Comparison of ENCODE assay signal across 1 cellular context in genomic region chrX:154378059-154378798, GRCh38.
TF ChIP-seq lines count a peak whose summit lies in the region.

No MANE protein-coding gene starts in this region.

TF ChIP-seq in K562, 482 proteins besides CTCF, POLR2A, EP300 and RAD21 (continues in another document):
- TF ChIP-seq TAF1 (IDR thresholded peaks at IDR 0.05; ENCODE audit: control insufficient read depth, extremely low read depth, insufficient read depth, low read length, severe bottlenecking) (peak; percentile 32), PTRF (tag; IDR thresholded peaks at IDR 0.05) (no peak), ZNF146 (CRISPR knock-in tag; IDR thresholded peaks at IDR 0.05; ENCODE audit: unreplicated experiment) (peak; percentile 8), RNF2 (IDR thresholded peaks at IDR 0.05) (peak; percentile 62; the same call in 1 of the 2 replicates), FIP1L1 (IDR thresholded peaks at IDR 0.05; ENCODE audit: low read depth, low read length, poor library complexity, severe bottlenecking) (peak; percentile 12), HOXB6 (CRISPR knock-in tag; IDR thresholded peaks at IDR 0.05; ENCODE audit: borderline replicate concordance) (no peak), MECOM (CRISPR knock-in tag; IDR thresholded peaks at IDR 0.05) (no peak), ATF7 (IDR thresholded peaks at IDR 0.05) (no peak), KDM5B (IDR thresholded peaks at IDR 0.05; ENCODE audit: insufficient replicate concordance, low read depth, low read length) (peak; percentile 54), CCNT2 (IDR thresholded peaks at IDR 0.05; ENCODE audit: borderline replicate concordance, extremely low read depth, insufficient read length, low read depth, low read length) (peak; percentile 85), TCFL5 (CRISPR knock-in tag; conservative IDR thresholded peaks at IDR 0.05) (no peak), CTBP1 (IDR thresholded peaks at IDR 0.05; ENCODE audit: borderline replicate concordance) (peak; percentile 56), CXXC5 (CRISPR knock-in tag; IDR thresholded peaks at IDR 0.05) (peak; percentile 73), NFIC (IDR thresholded peaks at IDR 0.05) (peak; percentile 47), JUND (IDR thresholded peaks at IDR 0.05; ENCODE audit: borderline replicate concordance, low read depth, low read length) (0 out of 2 replicates have a peak, but pooled peaks have one; percentile 6), JUND (tag; IDR thresholded peaks at IDR 0.05; ENCODE audit: borderline replicate concordance, low read depth, low read length) (no peak), RB1 (IDR thresholded peaks at IDR 0.05; ENCODE audit: low read depth) (peak; percentile 54), L3MBTL2 (IDR thresholded peaks at IDR 0.05) (peak; percentile 92), POLR2B (IDR thresholded peaks at IDR 0.05; ENCODE audit: low read depth, partially characterized antibody) (peak; percentile 49), ERF (CRISPR knock-in tag; IDR thresholded peaks at IDR 0.05) (0 out of 2 replicates have a peak, but pooled peaks have one; percentile 33), CHCHD3 (CRISPR knock-in tag; IDR thresholded peaks at IDR 0.05) (no peak), ZNF175 (CRISPR knock-in tag; IDR thresholded peaks at IDR 0.05; ENCODE audit: low read depth) (no peak), CHD1 (IDR thresholded peaks at IDR 0.05; ENCODE audit: low read length) (peak; percentile 43), PRDM10 (IDR thresholded peaks at IDR 0.05; ENCODE audit: partially characterized antibody) (no peak), KAT7 (CRISPR knock-in tag; IDR thresholded peaks at IDR 0.05; ENCODE audit: borderline replicate concordance) (0 out of 2 replicates have a peak, but pooled peaks have one; percentile 37), SAP30 (IDR thresholded peaks at IDR 0.05; ENCODE audit: borderline replicate concordance, insufficient read depth, low read depth, low read length, poor library complexity, severe bottlenecking) (no peak), ZNF197 (CRISPR knock-in tag; IDR thresholded peaks at IDR 0.05; ENCODE audit: low read depth) (no peak), YY1 (IDR thresholded peaks at IDR 0.05; ENCODE audit: borderline replicate concordance in 1 of 3, control insufficient read depth in 1 of 3, extremely low read depth in 1 of 3, insufficient read depth in 3 of 3, insufficient read length in 1 of 3, insufficient replicate concordance in 2 of 3, low read depth in 1 of 3, low read length in 2 of 3) (peak in 1 of 3 experiments; percentile 12), TBP (optimal IDR thresholded peaks at IDR 0.05; ENCODE audit: low read depth, low read length) (peak; percentile 47), SUPT5H (IDR thresholded peaks at IDR 0.05) (peak; percentile 70), TAF7 (tag; IDR thresholded peaks at IDR 0.05) (no peak), LCOR (CRISPR knock-in tag; IDR thresholded peaks at IDR 0.05) (peak; percentile 85), RBFOX2 (IDR thresholded peaks at IDR 0.05; ENCODE audit: low read depth, low read length) (peak; percentile 69), SP1 (CRISPR knock-in tag; IDR thresholded peaks at IDR 0.05) (no peak), PHF20 (IDR thresholded peaks at IDR 0.05; ENCODE audit: partially characterized antibody) (no peak), PHF8 (IDR thresholded peaks at IDR 0.05; ENCODE audit: borderline replicate concordance, low read length) (peak; percentile 57; the same call in 1 of the 2 replicates), BHLHE40 (IDR thresholded peaks at IDR 0.05; ENCODE audit: low read length) (peak; percentile 67; the same call in 1 of the 2 replicates), NFATC3 (IDR thresholded peaks at IDR 0.05) (no peak)
- TF ChIP-seq, protein P1, sequence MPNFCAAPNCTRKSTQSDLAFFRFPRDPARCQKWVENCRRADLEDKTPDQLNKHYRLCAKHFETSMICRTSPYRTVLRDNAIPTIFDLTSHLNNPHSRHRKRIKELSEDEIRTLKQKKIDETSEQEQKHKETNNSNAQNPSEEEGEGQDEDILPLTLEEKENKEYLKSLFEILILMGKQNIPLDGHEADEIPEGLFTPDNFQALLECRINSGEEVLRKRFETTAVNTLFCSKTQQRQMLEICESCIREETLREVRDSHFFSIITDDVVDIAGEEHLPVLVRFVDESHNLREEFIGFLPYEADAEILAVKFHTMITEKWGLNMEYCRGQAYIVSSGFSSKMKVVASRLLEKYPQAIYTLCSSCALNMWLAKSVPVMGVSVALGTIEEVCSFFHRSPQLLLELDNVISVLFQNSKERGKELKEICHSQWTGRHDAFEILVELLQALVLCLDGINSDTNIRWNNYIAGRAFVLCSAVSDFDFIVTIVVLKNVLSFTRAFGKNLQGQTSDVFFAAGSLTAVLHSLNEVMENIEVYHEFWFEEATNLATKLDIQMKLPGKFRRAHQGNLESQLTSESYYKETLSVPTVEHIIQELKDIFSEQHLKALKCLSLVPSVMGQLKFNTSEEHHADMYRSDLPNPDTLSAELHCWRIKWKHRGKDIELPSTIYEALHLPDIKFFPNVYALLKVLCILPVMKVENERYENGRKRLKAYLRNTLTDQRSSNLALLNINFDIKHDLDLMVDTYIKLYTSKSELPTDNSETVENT (CRISPR knock-in tag; IDR thresholded peaks at IDR 0.05): 0 out of 2 replicates have a peak, but pooled peaks have one; percentile 10
- TF ChIP-seq, protein P2, sequence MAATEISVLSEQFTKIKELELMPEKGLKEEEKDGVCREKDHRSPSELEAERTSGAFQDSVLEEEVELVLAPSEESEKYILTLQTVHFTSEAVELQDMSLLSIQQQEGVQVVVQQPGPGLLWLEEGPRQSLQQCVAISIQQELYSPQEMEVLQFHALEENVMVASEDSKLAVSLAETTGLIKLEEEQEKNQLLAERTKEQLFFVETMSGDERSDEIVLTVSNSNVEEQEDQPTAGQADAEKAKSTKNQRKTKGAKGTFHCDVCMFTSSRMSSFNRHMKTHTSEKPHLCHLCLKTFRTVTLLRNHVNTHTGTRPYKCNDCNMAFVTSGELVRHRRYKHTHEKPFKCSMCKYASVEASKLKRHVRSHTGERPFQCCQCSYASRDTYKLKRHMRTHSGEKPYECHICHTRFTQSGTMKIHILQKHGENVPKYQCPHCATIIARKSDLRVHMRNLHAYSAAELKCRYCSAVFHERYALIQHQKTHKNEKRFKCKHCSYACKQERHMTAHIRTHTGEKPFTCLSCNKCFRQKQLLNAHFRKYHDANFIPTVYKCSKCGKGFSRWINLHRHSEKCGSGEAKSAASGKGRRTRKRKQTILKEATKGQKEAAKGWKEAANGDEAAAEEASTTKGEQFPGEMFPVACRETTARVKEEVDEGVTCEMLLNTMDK (IDR thresholded peaks at IDR 0.05; ENCODE audit: borderline replicate concordance, insufficient read depth, low read depth, low read length, poor library complexity, severe bottlenecking): no peak
- TF ChIP-seq, protein P3, sequence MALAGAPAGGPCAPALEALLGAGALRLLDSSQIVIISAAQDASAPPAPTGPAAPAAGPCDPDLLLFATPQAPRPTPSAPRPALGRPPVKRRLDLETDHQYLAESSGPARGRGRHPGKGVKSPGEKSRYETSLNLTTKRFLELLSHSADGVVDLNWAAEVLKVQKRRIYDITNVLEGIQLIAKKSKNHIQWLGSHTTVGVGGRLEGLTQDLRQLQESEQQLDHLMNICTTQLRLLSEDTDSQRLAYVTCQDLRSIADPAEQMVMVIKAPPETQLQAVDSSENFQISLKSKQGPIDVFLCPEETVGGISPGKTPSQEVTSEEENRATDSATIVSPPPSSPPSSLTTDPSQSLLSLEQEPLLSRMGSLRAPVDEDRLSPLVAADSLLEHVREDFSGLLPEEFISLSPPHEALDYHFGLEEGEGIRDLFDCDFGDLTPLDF (CRISPR knock-in tag; IDR thresholded peaks at IDR 0.05): peak; percentile 51; the same call in 1 of the 2 replicates
- TF ChIP-seq, protein P4, sequence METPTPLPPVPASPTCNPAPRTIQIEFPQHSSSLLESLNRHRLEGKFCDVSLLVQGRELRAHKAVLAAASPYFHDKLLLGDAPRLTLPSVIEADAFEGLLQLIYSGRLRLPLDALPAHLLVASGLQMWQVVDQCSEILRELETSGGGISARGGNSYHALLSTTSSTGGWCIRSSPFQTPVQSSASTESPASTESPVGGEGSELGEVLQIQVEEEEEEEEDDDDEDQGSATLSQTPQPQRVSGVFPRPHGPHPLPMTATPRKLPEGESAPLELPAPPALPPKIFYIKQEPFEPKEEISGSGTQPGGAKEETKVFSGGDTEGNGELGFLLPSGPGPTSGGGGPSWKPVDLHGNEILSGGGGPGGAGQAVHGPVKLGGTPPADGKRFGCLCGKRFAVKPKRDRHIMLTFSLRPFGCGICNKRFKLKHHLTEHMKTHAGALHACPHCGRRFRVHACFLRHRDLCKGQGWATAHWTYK (CRISPR knock-in tag; IDR thresholded peaks at IDR 0.05): peak; percentile 59; the same call in 1 of the 2 replicates
- TF ChIP-seq, protein P5, sequence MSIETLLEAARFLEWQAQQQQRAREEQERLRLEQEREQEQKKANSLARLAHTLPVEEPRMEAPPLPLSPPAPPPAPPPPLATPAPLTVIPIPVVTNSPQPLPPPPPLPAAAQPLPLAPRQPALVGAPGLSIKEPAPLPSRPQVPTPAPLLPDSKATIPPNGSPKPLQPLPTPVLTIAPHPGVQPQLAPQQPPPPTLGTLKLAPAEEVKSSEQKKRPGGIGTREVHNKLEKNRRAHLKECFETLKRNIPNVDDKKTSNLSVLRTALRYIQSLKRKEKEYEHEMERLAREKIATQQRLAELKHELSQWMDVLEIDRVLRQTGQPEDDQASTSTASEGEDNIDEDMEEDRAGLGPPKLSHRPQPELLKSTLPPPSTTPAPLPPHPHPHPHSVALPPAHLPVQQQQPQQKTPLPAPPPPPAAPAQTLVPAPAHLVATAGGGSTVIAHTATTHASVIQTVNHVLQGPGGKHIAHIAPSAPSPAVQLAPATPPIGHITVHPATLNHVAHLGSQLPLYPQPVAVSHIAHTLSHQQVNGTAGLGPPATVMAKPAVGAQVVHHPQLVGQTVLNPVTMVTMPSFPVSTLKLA (conservative IDR thresholded peaks at IDR 0.05): peak in 1 of 2 experiments; percentile 43; a peak in 3 of 4 replicates
- TF ChIP-seq, protein P6, sequence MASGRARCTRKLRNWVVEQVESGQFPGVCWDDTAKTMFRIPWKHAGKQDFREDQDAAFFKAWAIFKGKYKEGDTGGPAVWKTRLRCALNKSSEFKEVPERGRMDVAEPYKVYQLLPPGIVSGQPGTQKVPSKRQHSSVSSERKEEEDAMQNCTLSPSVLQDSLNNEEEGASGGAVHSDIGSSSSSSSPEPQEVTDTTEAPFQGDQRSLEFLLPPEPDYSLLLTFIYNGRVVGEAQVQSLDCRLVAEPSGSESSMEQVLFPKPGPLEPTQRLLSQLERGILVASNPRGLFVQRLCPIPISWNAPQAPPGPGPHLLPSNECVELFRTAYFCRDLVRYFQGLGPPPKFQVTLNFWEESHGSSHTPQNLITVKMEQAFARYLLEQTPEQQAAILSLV (tag; IDR thresholded peaks at IDR 0.05): no peak
- TF ChIP-seq, protein P7, sequence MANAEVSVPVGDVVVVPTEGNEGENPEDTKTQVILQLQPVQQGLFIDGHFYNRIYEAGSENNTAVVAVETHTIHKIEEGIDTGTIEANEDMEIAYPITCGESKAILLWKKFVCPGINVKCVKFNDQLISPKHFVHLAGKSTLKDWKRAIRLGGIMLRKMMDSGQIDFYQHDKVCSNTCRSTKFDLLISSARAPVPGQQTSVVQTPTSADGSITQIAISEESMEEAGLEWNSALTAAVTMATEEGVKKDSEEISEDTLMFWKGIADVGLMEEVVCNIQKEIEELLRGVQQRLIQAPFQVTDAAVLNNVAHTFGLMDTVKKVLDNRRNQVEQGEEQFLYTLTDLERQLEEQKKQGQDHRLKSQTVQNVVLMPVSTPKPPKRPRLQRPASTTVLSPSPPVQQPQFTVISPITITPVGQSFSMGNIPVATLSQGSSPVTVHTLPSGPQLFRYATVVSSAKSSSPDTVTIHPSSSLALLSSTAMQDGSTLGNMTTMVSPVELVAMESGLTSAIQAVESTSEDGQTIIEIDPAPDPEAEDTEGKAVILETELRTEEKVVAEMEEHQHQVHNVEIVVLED (CRISPR knock-in tag; IDR thresholded peaks at IDR 0.05): peak; percentile 30; the same call in 1 of the 2 replicates
- TF ChIP-seq, protein P8, sequence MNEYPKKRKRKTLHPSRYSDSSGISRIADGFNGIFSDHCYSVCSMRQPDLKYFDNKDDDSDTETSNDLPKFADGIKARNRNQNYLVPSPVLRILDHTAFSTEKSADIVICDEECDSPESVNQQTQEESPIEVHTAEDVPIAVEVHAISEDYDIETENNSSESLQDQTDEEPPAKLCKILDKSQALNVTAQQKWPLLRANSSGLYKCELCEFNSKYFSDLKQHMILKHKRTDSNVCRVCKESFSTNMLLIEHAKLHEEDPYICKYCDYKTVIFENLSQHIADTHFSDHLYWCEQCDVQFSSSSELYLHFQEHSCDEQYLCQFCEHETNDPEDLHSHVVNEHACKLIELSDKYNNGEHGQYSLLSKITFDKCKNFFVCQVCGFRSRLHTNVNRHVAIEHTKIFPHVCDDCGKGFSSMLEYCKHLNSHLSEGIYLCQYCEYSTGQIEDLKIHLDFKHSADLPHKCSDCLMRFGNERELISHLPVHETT (CRISPR knock-in tag; conservative IDR thresholded peaks at IDR 0.05 in 1 of 2, IDR thresholded peaks at IDR 0.05 in 1 of 2): peak in 1 of 2 experiments; percentile 15; a peak in 2 of 4 replicates
- TF ChIP-seq, protein P9, sequence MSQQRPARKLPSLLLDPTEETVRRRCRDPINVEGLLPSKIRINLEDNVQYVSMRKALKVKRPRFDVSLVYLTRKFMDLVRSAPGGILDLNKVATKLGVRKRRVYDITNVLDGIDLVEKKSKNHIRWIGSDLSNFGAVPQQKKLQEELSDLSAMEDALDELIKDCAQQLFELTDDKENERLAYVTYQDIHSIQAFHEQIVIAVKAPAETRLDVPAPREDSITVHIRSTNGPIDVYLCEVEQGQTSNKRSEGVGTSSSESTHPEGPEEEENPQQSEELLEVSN (IDR thresholded peaks at IDR 0.05; ENCODE audit: borderline replicate concordance in 1 of 2, extremely low read depth in 1 of 2, insufficient read depth in 1 of 2, insufficient read length in 1 of 2, low read depth in 1 of 2, low read length in 1 of 2, poor library complexity in 1 of 2, severe bottlenecking in 1 of 2): peak; percentile 85 to 88
